Comparison of ENCODE assay signal across 1 cellular context in genomic region chr2:45288532-45288931, GRCh38.
TF ChIP-seq lines count a peak whose summit lies in the region.

No MANE protein-coding gene starts in this region.

TF ChIP-seq in IMR-90, 13 proteins besides CTCF, POLR2A, EP300 and RAD21:
- TF ChIP-seq FOS (IDR thresholded peaks at IDR 0.05; ENCODE audit: low read depth, low read length): no peak
- TF ChIP-seq, protein P1, sequence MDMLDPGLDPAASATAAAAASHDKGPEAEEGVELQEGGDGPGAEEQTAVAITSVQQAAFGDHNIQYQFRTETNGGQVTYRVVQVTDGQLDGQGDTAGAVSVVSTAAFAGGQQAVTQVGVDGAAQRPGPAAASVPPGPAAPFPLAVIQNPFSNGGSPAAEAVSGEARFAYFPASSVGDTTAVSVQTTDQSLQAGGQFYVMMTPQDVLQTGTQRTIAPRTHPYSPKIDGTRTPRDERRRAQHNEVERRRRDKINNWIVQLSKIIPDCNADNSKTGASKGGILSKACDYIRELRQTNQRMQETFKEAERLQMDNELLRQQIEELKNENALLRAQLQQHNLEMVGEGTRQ (IDR thresholded peaks at IDR 0.05; ENCODE audit: low read depth, low read length): no peak
- TF ChIP-seq RFX5 (IDR thresholded peaks at IDR 0.05; ENCODE audit: low read depth, low read length): no peak
- TF ChIP-seq CHD1 (IDR thresholded peaks at IDR 0.05; ENCODE audit: low read depth, low read length): no peak
- no peak for TF ChIP-seq CEBPB (IDR thresholded peaks at IDR 0.05; ENCODE audit: low read depth, low read length)
- TF ChIP-seq, protein P2, sequence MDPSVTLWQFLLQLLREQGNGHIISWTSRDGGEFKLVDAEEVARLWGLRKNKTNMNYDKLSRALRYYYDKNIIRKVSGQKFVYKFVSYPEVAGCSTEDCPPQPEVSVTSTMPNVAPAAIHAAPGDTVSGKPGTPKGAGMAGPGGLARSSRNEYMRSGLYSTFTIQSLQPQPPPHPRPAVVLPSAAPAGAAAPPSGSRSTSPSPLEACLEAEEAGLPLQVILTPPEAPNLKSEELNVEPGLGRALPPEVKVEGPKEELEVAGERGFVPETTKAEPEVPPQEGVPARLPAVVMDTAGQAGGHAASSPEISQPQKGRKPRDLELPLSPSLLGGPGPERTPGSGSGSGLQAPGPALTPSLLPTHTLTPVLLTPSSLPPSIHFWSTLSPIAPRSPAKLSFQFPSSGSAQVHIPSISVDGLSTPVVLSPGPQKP (IDR thresholded peaks at IDR 0.05; ENCODE audit: borderline replicate concordance, low read depth, low read length): no peak
- TF ChIP-seq MAFK (IDR thresholded peaks at IDR 0.05; ENCODE audit: low read depth, low read length): no peak
- TF ChIP-seq MXI1 (IDR thresholded peaks at IDR 0.05; ENCODE audit: borderline replicate concordance, low read depth, low read length): no peak
- TF ChIP-seq RCOR1 (IDR thresholded peaks at IDR 0.05; ENCODE audit: insufficient replicate concordance, low read length): no peak
- no peak for TF ChIP-seq NFE2L2 (IDR thresholded peaks at IDR 0.05; ENCODE audit: low read depth, low read length)
- TF ChIP-seq MAZ (IDR thresholded peaks at IDR 0.05; ENCODE audit: borderline replicate concordance, low read depth, low read length): no peak
- TF ChIP-seq SMC3 (IDR thresholded peaks at IDR 0.05; ENCODE audit: low read depth, low read length): no peak
- no peak for TF ChIP-seq BHLHE40 (IDR thresholded peaks at IDR 0.05; ENCODE audit: low read depth, low read length)
